1 cellular context compared by ENCODE assay signal in genomic region chr14:89232366-89233070, GRCh38.
TF ChIP-seq lines count a peak whose summit lies in the region.

No MANE protein-coding gene starts in this region.

TF ChIP-seq in HepG2, 621 proteins besides CTCF, POLR2A, EP300 and RAD21 (continued from another document and continues in another):
- no peak for TF ChIP-seq ZNF512B (CRISPR knock-in tag; IDR thresholded peaks at IDR 0.05; ENCODE audit: borderline replicate concordance)
- no peak for TF ChIP-seq CBX2 (IDR thresholded peaks at IDR 0.05; ENCODE audit: low read depth, low read length)
- no peak for TF ChIP-seq CBX2 (CRISPR knock-in tag; IDR thresholded peaks at IDR 0.05; ENCODE audit: low read depth)
- TF ChIP-seq ZNF318 (CRISPR knock-in tag; IDR thresholded peaks at IDR 0.05), result no peak
- TF ChIP-seq ZNF703 (CRISPR knock-in tag; IDR thresholded peaks at IDR 0.05; ENCODE audit: borderline replicate concordance), result no peak
- TF ChIP-seq ZNF879 (CRISPR knock-in tag; IDR thresholded peaks at IDR 0.05), result no peak
- TF ChIP-seq ZFYVE20 (CRISPR knock-in tag; IDR thresholded peaks at IDR 0.05; ENCODE audit: borderline replicate concordance, low read depth), result no peak
- TF ChIP-seq PHF5A (CRISPR knock-in tag; IDR thresholded peaks at IDR 0.05; ENCODE audit: low read depth, unreplicated experiment), result no peak
- TF ChIP-seq STAT5B (CRISPR knock-in tag; IDR thresholded peaks at IDR 0.05), result no peak; the same call in 1 of the 2 replicates
- peak; percentile 64 for TF ChIP-seq TCF7 (IDR thresholded peaks at IDR 0.05; ENCODE audit: low read depth)
- TF ChIP-seq SMAD9 (CRISPR knock-in tag; IDR thresholded peaks at IDR 0.05), result no peak
- TF ChIP-seq ATF1 (CRISPR knock-in tag; IDR thresholded peaks at IDR 0.05), result peak; percentile 56; the same call in 1 of the 2 replicates
- no peak for TF ChIP-seq ZNF615 (CRISPR knock-in tag; IDR thresholded peaks at IDR 0.05; ENCODE audit: borderline replicate concordance)
- no peak for TF ChIP-seq NPAS2 (CRISPR knock-in tag; IDR thresholded peaks at IDR 0.05; ENCODE audit: borderline replicate concordance)
- no peak for TF ChIP-seq CREB3 (CRISPR knock-in tag; IDR thresholded peaks at IDR 0.05)
- TF ChIP-seq SOX6 (IDR thresholded peaks at IDR 0.05), result no peak
- peak; percentile 93 for TF ChIP-seq SOX6 (CRISPR knock-in tag; IDR thresholded peaks at IDR 0.05)
- TF ChIP-seq ATAD3A (CRISPR knock-in tag; IDR thresholded peaks at IDR 0.05), result no peak
- no peak for TF ChIP-seq CREBL2 (CRISPR knock-in tag; IDR thresholded peaks at IDR 0.05; ENCODE audit: borderline replicate concordance)
- TF ChIP-seq ZBTB25 (CRISPR knock-in tag; IDR thresholded peaks at IDR 0.05), result peak; percentile 29; the same call in 1 of the 2 replicates
- TF ChIP-seq ZNF496 (CRISPR knock-in tag; IDR thresholded peaks at IDR 0.05; ENCODE audit: insufficient replicate concordance), result no peak
- peak; percentile 98 for TF ChIP-seq TEF (CRISPR knock-in tag; IDR thresholded peaks at IDR 0.05)
- no peak for TF ChIP-seq RBAK (CRISPR knock-in tag; IDR thresholded peaks at IDR 0.05)
- TF ChIP-seq MAX (IDR thresholded peaks at IDR 0.05), result peak; percentile 64
- no peak for TF ChIP-seq CC2D1A (CRISPR knock-in tag; IDR thresholded peaks at IDR 0.05)
- TF ChIP-seq ZNF546 (CRISPR knock-in tag; conservative IDR thresholded peaks at IDR 0.05), result no peak
- no peak for TF ChIP-seq ZNF432 (CRISPR knock-in tag; IDR thresholded peaks at IDR 0.05; ENCODE audit: borderline replicate concordance)
- TF ChIP-seq U2AF1 (optimal IDR thresholded peaks at IDR 0.05; ENCODE audit: low read depth, low read length), result no peak
- no peak; the same call in 1 of the 2 replicates for TF ChIP-seq GATAD1 (CRISPR knock-in tag; IDR thresholded peaks at IDR 0.05)
- TF ChIP-seq SIX1 (CRISPR knock-in tag; IDR thresholded peaks at IDR 0.05; ENCODE audit: borderline replicate concordance), result peak; percentile 91
- no peak for TF ChIP-seq MAFK (conservative IDR thresholded peaks at IDR 0.05 in 1 of 2, IDR thresholded peaks at IDR 0.05 in 1 of 2; ENCODE audit: low read length in 2 of 2)
- TF ChIP-seq ZIK1 (CRISPR knock-in tag; IDR thresholded peaks at IDR 0.05; ENCODE audit: borderline replicate concordance, low read depth), result no peak
- no peak for TF ChIP-seq MTA3 (CRISPR knock-in tag; IDR thresholded peaks at IDR 0.05)
- TF ChIP-seq CENPX (CRISPR knock-in tag; IDR thresholded peaks at IDR 0.05), result no peak
- TF ChIP-seq TSC22D2 (CRISPR knock-in tag; IDR thresholded peaks at IDR 0.05; ENCODE audit: borderline replicate concordance), result no peak
- TF ChIP-seq ZNF142 (CRISPR knock-in tag; IDR thresholded peaks at IDR 0.05), result no peak
- no peak for TF ChIP-seq ZNF281 (CRISPR knock-in tag; IDR thresholded peaks at IDR 0.05; ENCODE audit: borderline replicate concordance)
- TF ChIP-seq ZC3H4 (CRISPR knock-in tag; IDR thresholded peaks at IDR 0.05; ENCODE audit: borderline replicate concordance), result no peak
